Comparison of ENCODE assay signal across 16 cellular contexts in the genomic region with DNA sequence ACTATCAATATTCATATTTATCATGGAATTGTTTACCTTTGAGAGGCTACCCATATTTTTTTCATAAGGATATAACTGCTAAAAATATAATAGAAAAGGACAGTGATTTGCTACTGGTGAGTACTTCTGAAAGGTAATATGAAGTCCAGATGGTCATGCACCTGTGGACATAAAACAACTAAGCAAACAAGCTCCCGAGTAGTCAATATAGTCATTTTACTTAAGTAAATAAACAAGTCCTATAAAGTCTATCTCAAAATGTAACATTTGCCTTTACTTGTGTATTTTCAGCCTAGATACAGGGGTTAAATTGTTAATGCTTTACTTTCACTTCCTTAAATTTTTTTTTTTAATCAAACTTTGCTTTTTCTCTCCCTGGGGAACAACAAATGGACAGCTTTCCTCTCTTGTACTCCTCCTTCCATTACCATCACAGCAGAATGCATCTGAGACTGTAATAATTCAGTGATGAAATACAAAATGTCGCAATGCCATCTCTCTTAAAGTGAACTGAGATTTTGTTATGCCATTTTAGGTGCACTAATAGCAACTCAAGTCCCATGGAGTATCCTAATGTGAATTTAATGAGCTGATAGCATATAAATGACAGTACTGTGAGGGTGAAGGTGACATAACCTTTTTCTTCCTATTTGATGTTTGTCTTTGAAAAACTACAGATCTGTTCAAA.
DNase-seq lines count a peak whose midpoint lies in the region; ATAC-seq, FAIRE-seq and TF ChIP-seq lines count a peak whose summit lies in the region.
"Had no signal": no experiment of that assay in that cellular context is flagged by ENCODE, and none has a peak within 500 bp of the region (broad histone marks: within the 10 kb centered on the region; RNA-seq: fewer than 3 reads in every experiment).

No MANE protein-coding gene starts in this region.

- no peak overlapping the region for H4K8ac ChIP-seq in neuronal stem cell (ENCODE audit: low read depth, low read length)

- no peak overlapping the region for H3K18ac ChIP-seq in neuronal stem cell (ENCODE audit: low read length)

- in situ Hi-C loops in K562 (cut with MboI): no loop called here

- TF ChIP-seq POLR2A in K562 (conservative IDR thresholded peaks at IDR 0.05): no peak

- intact Hi-C loops in K562 (cut with micrococcal nuclease) (no loop called here), sciatic nerve (cut with DNase I) (no loop called here)

- H3K27ac ChIP-seq in K562 (ENCODE audit: extremely low read depth, low read depth, low read length) (no peak overlapping the region), neuronal stem cell (replicated peaks; ENCODE audit: low read length) (no peak overlapping the region)
- H3K27ac ChIP-seq: tibial artery had no signal

- no peak overlapping the region for H3K27ac Mint-ChIP-seq in activated T-helper 17 cell treated with anti-CD3 and anti-CD28 coated beads, Interleukin-2, amount 50 U/mL, for 72 hours
- H3K27ac Mint-ChIP-seq in activated CD8-positive, alpha-beta memory T cell treated with anti-CD3 and anti-CD28 coated beads, Interleukin-2, amount 10 ng/mL, durations not matched to agents 7 days and 5 days: no peak overlapping the region
- H3K27ac Mint-ChIP-seq: activated naive CD8-positive, alpha-beta T cell; dendritic cell treated with granulocyte-macrophage colony-stimulating factor and Interleukin-4, amounts not matched to agents 40 ng/mL and 50 ng/mL, for 4 days; natural killer cell treated with Interleukin-12 subunit alpha and Interleukin-12 subunit beta and Interleukin-15 and Interleukin-18, amount 100 ng/mL, for 72 hours had no signal

- H4K20me1 ChIP-seq in K562 (replicated peaks; ENCODE audit: control insufficient read depth, insufficient read depth, low read length): no peaks in the 10 kb centered on the region

- H3K9ac ChIP-seq in K562 (ENCODE audit: insufficient read depth in 1 of 2, low read depth in 2 of 2, low read length in 2 of 2) (no peak overlapping the region), neuronal stem cell (ENCODE audit: low read depth, low read length, poor library complexity) (no peak overlapping the region)

- TF ChIP-seq CTCF in K562 (IDR thresholded peaks at IDR 0.05 in 2 of 3, conservative IDR thresholded peaks at IDR 0.05 in 1 of 3; ENCODE audit: insufficient read depth in 2 of 3, low read depth in 1 of 3, low read length in 3 of 3): no peak

- BruUV-seq in K562 (replicated peaks; lab: Mats Ljungman, UMichigan): no TSS peak

- no peak overlapping the region for H3K4me3 Mint-ChIP-seq in activated T-helper 17 cell treated with anti-CD3 and anti-CD28 coated beads, Interleukin-2, amount 50 U/mL, for 72 hours
- no peak overlapping the region for H3K4me3 Mint-ChIP-seq in activated CD8-positive, alpha-beta memory T cell treated with anti-CD3 and anti-CD28 coated beads, Interleukin-2, amount 10 ng/mL, durations not matched to agents 7 days and 5 days
- H3K4me3 Mint-ChIP-seq: activated naive CD8-positive, alpha-beta T cell; dendritic cell treated with granulocyte-macrophage colony-stimulating factor and Interleukin-4, amounts not matched to agents 40 ng/mL and 50 ng/mL, for 4 days; natural killer cell treated with Interleukin-12 subunit alpha and Interleukin-12 subunit beta and Interleukin-15 and Interleukin-18, amount 100 ng/mL, for 72 hours had no signal

- no peaks in the 10 kb centered on the region for H3K9me3 Mint-ChIP-seq in activated T-helper 17 cell treated with anti-CD3 and anti-CD28 coated beads, Interleukin-2, amount 50 U/mL, for 72 hours
- no peaks in the 10 kb centered on the region for H3K9me3 Mint-ChIP-seq in activated CD8-positive, alpha-beta memory T cell treated with anti-CD3 and anti-CD28 coated beads, Interleukin-2, amount 10 ng/mL, durations not matched to agents 7 days and 5 days (ENCODE audit: low read depth)
- H3K9me3 Mint-ChIP-seq: dendritic cell treated with granulocyte-macrophage colony-stimulating factor and Interleukin-4, amounts not matched to agents 40 ng/mL and 50 ng/mL, for 4 days had no signal

- no peak for FAIRE-seq in K562 (lab: Jason Lieb, UNC)
- FAIRE-seq: H54, TTC549 had no signal

- no peaks in the 10 kb centered on the region for H3K36me3 Mint-ChIP-seq in activated T-helper 17 cell treated with anti-CD3 and anti-CD28 coated beads, Interleukin-2, amount 50 U/mL, for 72 hours (ENCODE audit: low read depth)
- no peaks in the 10 kb centered on the region for H3K36me3 Mint-ChIP-seq in activated CD8-positive, alpha-beta memory T cell treated with anti-CD3 and anti-CD28 coated beads, Interleukin-2, amount 10 ng/mL, durations not matched to agents 7 days and 5 days
- H3K36me3 Mint-ChIP-seq: activated naive CD8-positive, alpha-beta T cell; natural killer cell treated with Interleukin-12 subunit alpha and Interleukin-12 subunit beta and Interleukin-15 and Interleukin-18, amount 100 ng/mL, for 72 hours had no signal

- no peak for TF ChIP-seq RAD21 in K562 (CRISPR knock-in tag; conservative IDR thresholded peaks at IDR 0.05 in 1 of 2, IDR thresholded peaks at IDR 0.05 in 1 of 2)

- H3K9me3 ChIP-seq in K562 (replicated peaks; ENCODE audit: control insufficient read depth, insufficient read depth, low read depth, low read length) (no peaks in the 10 kb centered on the region), neuronal stem cell (replicated peaks in 1 of 2; ENCODE audit: control insufficient read depth in 2 of 2, insufficient read depth in 1 of 2, low read depth in 1 of 2, low read length in 2 of 2) (no peaks in the 10 kb centered on the region)
- H3K9me3 ChIP-seq: Caco-2, sigmoid colon, tibial artery had no signal

- H2BK12ac ChIP-seq in neuronal stem cell (ENCODE audit: low read length): no peak overlapping the region

- H3K23ac ChIP-seq in neuronal stem cell (ENCODE audit: low read depth, low read length, poor library complexity): no peak overlapping the region

- no peak overlapping the region for H3K4me3 ChIP-seq in K562
- H3K4me3 ChIP-seq in neuronal stem cell (ENCODE audit: low read length in 2 of 2): no peak overlapping the region
- H3K4me3 ChIP-seq: sigmoid colon, tibial artery had no signal

- no peak overlapping the region for H3K4me2 ChIP-seq in K562 (ENCODE audit: insufficient read depth, low read length)
- H3K4me2 ChIP-seq in neuronal stem cell (ENCODE audit: insufficient read depth, low read length, poor library complexity, severe bottlenecking): no peak overlapping the region

- no peaks in the 10 kb centered on the region for H3K9me1 ChIP-seq in K562 (ENCODE audit: control insufficient read depth, insufficient read depth, low read length)

- H3K36me3 ChIP-seq in K562 (ENCODE audit: control insufficient read depth, insufficient read depth, low read length) (no peaks in the 10 kb centered on the region), neuronal stem cell (replicated peaks in 1 of 2; ENCODE audit: control insufficient read depth in 2 of 2, insufficient read depth in 2 of 2, low read length in 2 of 2) (no peaks in the 10 kb centered on the region)
- H3K36me3 ChIP-seq: sigmoid colon, tibial artery had no signal

- H3K4me1 ChIP-seq in K562 (replicated peaks in 1 of 2; ENCODE audit: control insufficient read depth in 2 of 2, insufficient read depth in 2 of 2, low read length in 2 of 2) (no peaks in the 10 kb centered on the region), neuronal stem cell (ENCODE audit: control insufficient read depth in 2 of 2, insufficient read depth in 1 of 2, low read depth in 1 of 2, low read length in 2 of 2) (no peaks in the 10 kb centered on the region)
- H3K4me1 ChIP-seq: Caco-2 had no signal

- no peaks in the 10 kb centered on the region for H3K27me3 Mint-ChIP-seq in activated T-helper 17 cell treated with anti-CD3 and anti-CD28 coated beads, Interleukin-2, amount 50 U/mL, for 72 hours
- H3K27me3 Mint-ChIP-seq in activated CD8-positive, alpha-beta memory T cell treated with anti-CD3 and anti-CD28 coated beads, Interleukin-2, amount 10 ng/mL, durations not matched to agents 7 days and 5 days: no peaks in the 10 kb centered on the region
- H3K27me3 Mint-ChIP-seq: activated naive CD8-positive, alpha-beta T cell; dendritic cell treated with granulocyte-macrophage colony-stimulating factor and Interleukin-4, amounts not matched to agents 40 ng/mL and 50 ng/mL, for 4 days; natural killer cell treated with Interleukin-12 subunit alpha and Interleukin-12 subunit beta and Interleukin-15 and Interleukin-18, amount 100 ng/mL, for 72 hours had no signal

- H2AK5ac ChIP-seq in neuronal stem cell (ENCODE audit: low read depth, low read length): no peak overlapping the region

- no peak overlapping the region for H2BK5ac ChIP-seq in neuronal stem cell (ENCODE audit: low read length)

- H3K27me3 ChIP-seq in K562 (ENCODE audit: control insufficient read depth in 2 of 2, insufficient read depth in 2 of 2, low read length in 2 of 2) (no peaks in the 10 kb centered on the region), neuronal stem cell (ENCODE audit: control insufficient read depth in 3 of 3, insufficient read depth in 3 of 3, low read depth in 1 of 3, low read length in 3 of 3) (no peaks in the 10 kb centered on the region)
- H3K27me3 ChIP-seq: sigmoid colon, tibial artery had no signal

- 30% methylated on average over 2 of the region's 2 CpGs for WGBS in K562 (ENCODE audit: insufficient coverage, low coverage, missing lambda C conversion rate)
- no CpG with 5 or more reads among the region's 2 CpGs for WGBS in neuronal stem cell (ENCODE audit: extremely low coverage in 2 of 2, insufficient read length in 2 of 2, insufficient replicate concordance in 1 of 2), 2 donors

- H3K4me1 Mint-ChIP-seq in activated T-helper 17 cell treated with anti-CD3 and anti-CD28 coated beads, Interleukin-2, amount 50 U/mL, for 72 hours: no peaks in the 10 kb centered on the region
- H3K4me1 Mint-ChIP-seq in activated CD8-positive, alpha-beta memory T cell treated with anti-CD3 and anti-CD28 coated beads, Interleukin-2, amount 10 ng/mL, durations not matched to agents 7 days and 5 days: no peaks in the 10 kb centered on the region

- H2AFZ ChIP-seq in K562 (ENCODE audit: low read depth, low read length) (no peak overlapping the region), neuronal stem cell (ENCODE audit: low read length) (no peak overlapping the region)

- CTCF ChIA-PET in K562 (lab: Yijun Ruan, JAX; ENCODE audit: low intra/inter-chr PET ratio): no interaction called here
- CTCF ChIA-PET in activated CD8-positive, alpha-beta memory T cell treated with anti-CD3 and anti-CD28 coated beads, Interleukin-2, amount 10 ng/mL, durations not matched to agents 7 days and 5 days (lab: Charles Lee): interaction anchor here (0.6 kb wide), 1 partner anchor 916 kb away, joined by 3 read pairs; no protein-coding TSS in a partner anchor

- no peaks in the 10 kb centered on the region for H3K79me1 ChIP-seq in neuronal stem cell (ENCODE audit: low read depth, low read length)

- ATAC-seq in K562: no peak
- peak; percentile 55 for ATAC-seq in sciatic nerve
- no peak for ATAC-seq in activated T-helper 17 cell treated with anti-CD3 and anti-CD28 coated beads, Interleukin-2, amount 50 U/mL, for 72 hours (replicated peaks)
- no peak for ATAC-seq in activated CD8-positive, alpha-beta memory T cell treated with anti-CD3 and anti-CD28 coated beads, Interleukin-2, amount 10 ng/mL, durations not matched to agents 7 days and 5 days
- ATAC-seq: natural killer cell treated with Interleukin-12 subunit alpha and Interleukin-12 subunit beta and Interleukin-15 and Interleukin-18, amount 100 ng/mL, for 72 hours had no signal

- H4K91ac ChIP-seq in neuronal stem cell (ENCODE audit: low read depth, low read length, poor library complexity): no peak overlapping the region

- no peak overlapping the region for H2BK120ac ChIP-seq in neuronal stem cell (ENCODE audit: low read depth, low read length)

- H3K79me2 ChIP-seq in K562 (ENCODE audit: control insufficient read depth, insufficient read depth, low read length): no peaks in the 10 kb centered on the region

- POLR2A ChIA-PET in K562 (lab: Yijun Ruan, JAX): no interaction called here

- no peak overlapping the region for H3K4ac ChIP-seq in neuronal stem cell (ENCODE audit: low read length)

- DNase-seq in LHCN-M2 (ENCODE audit: low read depth) (peak; percentile 70), NCI-H2171 treated with DMSO at 0.1 percent for 48 hours (lab: John Stamatoyannopoulos, UW) (peak; percentile 78), K562 (ENCODE audit: extremely low read depth in 1 of 4, low spot score in 3 of 4) (no peak), sciatic nerve (ENCODE audit: low spot score) (no peak), neuronal stem cell (ENCODE audit: low spot score) (no peak)
- no peak for DNase-seq in activated CD8-positive, alpha-beta memory T cell treated with anti-CD3 and anti-CD28 coated beads, Interleukin-2, amount 10 ng/mL, durations not matched to agents 7 days and 5 days
- DNase-seq: Caco-2, kidney glomerular epithelial cell, sigmoid colon, tibial artery had no signal

- no peak for TF ChIP-seq EP300 in K562 (IDR thresholded peaks at IDR 0.05; ENCODE audit: low read length)

- H3K14ac ChIP-seq in neuronal stem cell (ENCODE audit: low read length): no peak overlapping the region

- no peak overlapping the region for H2BK15ac ChIP-seq in neuronal stem cell (ENCODE audit: low read length)

Comparison
In these comparisons a context has a peak if more than half of its experiments do, and no peak if none do; other contexts are left out.
1. DNase-seq: peak in LHCN-M2 (single experiment) and NCI-H2171 treated with DMSO at 0.1 percent for 48 hours (single experiment); none in K562 (0 of 4), sciatic nerve (single experiment), neuronal stem cell (single experiment) and activated CD8-positive, alpha-beta memory T cell treated with anti-CD3 and anti-CD28 coated beads, Interleukin-2, amount 10 ng/mL, durations not matched to agents 7 days and 5 days (single experiment).